In genomic region chr9:136230365-136230764, GRCh38 we compare ENCODE assay signal across 20 cellular contexts. TPM values are rescaled to one million over a fixed set of nuclear protein-coding genes. Genes with fewer than 3 reads are reported as not detected.
A peak's percentile ranks its signal among the peaks of the same experiment; 100 is the strongest.
DNase-seq lines count a peak whose midpoint lies in the region; ATAC-seq and TF ChIP-seq lines count a peak whose summit lies in the region.
"Had no signal": no experiment of that assay in that cellular context is flagged by ENCODE, and none has a peak within 500 bp of the region (broad histone marks: within the 10 kb centered on the region; RNA-seq: fewer than 3 reads in every experiment).

No MANE protein-coding gene starts in this region.

- peaks cover 76% of the 10 kb centered on the region for H3K4me1 Mint-ChIP-seq in activated T-cell treated with anti-CD3 and anti-CD28 coated beads, Interleukin-2, amount 50 U/mL, for 24 hours (ENCODE audit: low read depth)
- H3K4me1 Mint-ChIP-seq in CD4-positive, alpha-beta memory T cell, result peaks cover 22 to 73% (median 28%) of the 10 kb centered on the region in 4 donors
- H3K4me1 Mint-ChIP-seq in neural crest cell, result peaks cover 5% of the 10 kb centered on the region

- no peaks in the 10 kb centered on the region for H3K27me3 Mint-ChIP-seq in activated T-cell treated with anti-CD3 and anti-CD28 coated beads, Interleukin-2, amount 50 U/mL, for 24 hours
- H3K27me3 Mint-ChIP-seq in CD4-positive, alpha-beta memory T cell, result no peaks in the 10 kb centered on the region
- H3K27me3 Mint-ChIP-seq in neural crest cell (ENCODE audit: low read depth), result no peaks in the 10 kb centered on the region

- WGBS in prostate gland, result 95% methylated on average over 10 of the region's 10 CpGs

- no peak overlapping the region for H3K4me3 Mint-ChIP-seq in activated T-cell treated with anti-CD3 and anti-CD28 coated beads, Interleukin-2, amount 50 U/mL, for 24 hours
- H3K4me3 Mint-ChIP-seq in CD4-positive, alpha-beta memory T cell, result no peak overlapping the region
- no peak overlapping the region for H3K4me3 Mint-ChIP-seq in neural crest cell

- H3K9me3 ChIP-seq in CD4-positive, alpha-beta memory T cell (ENCODE audit: control insufficient read depth in 1 of 2, low read length in 2 of 2), result no peaks in the 10 kb centered on the region
- H3K9me3 ChIP-seq in WERI-Rb-1 (ENCODE audit: severe bottlenecking) (no peaks in the 10 kb centered on the region), prostate gland (no peaks in the 10 kb centered on the region)
- H3K9me3 ChIP-seq: BLaER1 treated with 17β-estradiol and CSF1 and Interleukin-3, amounts not matched to agents 10 nM and 100 nM; HAP-1 had no signal

- peaks cover 33% of the 10 kb centered on the region for H3K4me1 ChIP-seq in CD4-positive, alpha-beta memory T cell (ENCODE audit: insufficient read depth, low read length)
- H3K4me1 ChIP-seq in prostate gland (replicated peaks), result no peaks in the 10 kb centered on the region
- H3K4me1 ChIP-seq: HAP-1 had no signal

- H3K36me3 ChIP-seq in CD4-positive, alpha-beta memory T cell (ENCODE audit: insufficient read depth, low read length), result peaks cover 9% of the 10 kb centered on the region
- H3K36me3 ChIP-seq in WERI-Rb-1 (peaks cover 54% of the 10 kb centered on the region), prostate gland (no peaks in the 10 kb centered on the region)

- TF ChIP-seq CTCF in WERI-Rb-1 (IDR thresholded peaks at IDR 0.05; ENCODE audit: low read depth, low read length) (no peak), neural crest cell (conservative IDR thresholded peaks at IDR 0.05) (no peak), prostate gland (IDR thresholded peaks at IDR 0.05) (no peak)

- no peak overlapping the region for H3K4me3 ChIP-seq in CD4-positive, alpha-beta memory T cell (ENCODE audit: low read length in 2 of 2)
- no peak overlapping the region for H3K4me3 ChIP-seq in WERI-Rb-1 (ENCODE audit: low read depth, low read length)
- no peak overlapping the region for H3K4me3 ChIP-seq in prostate gland
- H3K4me3 ChIP-seq: BLaER1 treated with 17β-estradiol and CSF1 and Interleukin-3, amounts not matched to agents 10 nM and 100 nM; HAP-1; SK-N-MC had no signal

- no peak for TF ChIP-seq POLR2A in prostate gland (IDR thresholded peaks at IDR 0.05)

- no peak overlapping the region for H3K27ac ChIP-seq in CD4-positive, alpha-beta memory T cell (ENCODE audit: low read depth, low read length)
- H3K27ac ChIP-seq in WERI-Rb-1 (peak overlapping the region; percentile 35; the same call in 1 of the 2 replicates), prostate gland (no peak overlapping the region)
- H3K27ac ChIP-seq: BLaER1 treated with 17β-estradiol and CSF1 and Interleukin-3, amounts not matched to agents 10 nM and 100 nM; SK-N-MC had no signal

- no peaks in the 10 kb centered on the region for H3K27me3 ChIP-seq in CD4-positive, alpha-beta memory T cell (ENCODE audit: insufficient read depth, low read length)
- no peaks in the 10 kb centered on the region for H3K27me3 ChIP-seq in WERI-Rb-1 (ENCODE audit: insufficient read depth, low read depth, severe bottlenecking)
- H3K27me3 ChIP-seq in prostate gland (replicated peaks; ENCODE audit: insufficient read depth), result no peaks in the 10 kb centered on the region

- CTCF ChIA-PET in CD4-positive, alpha-beta memory T cell (lab: Charles Lee; ENCODE audit: partially characterized antibody), result no interaction called here

- DNase-seq in activated T-cell treated with anti-CD3 and anti-CD28 coated beads, Interleukin-2, amount 50 U/mL, for 24 hours, result no peak
- no peak for DNase-seq in activated T-cell treated with anti-CD3 and anti-CD28 coated beads, Interleukin-2, amount 50 U/mL, for 48 hours
- DNase-seq in CD4-positive, alpha-beta memory T cell, result no peak
- no peak for DNase-seq in WERI-Rb-1
- no peak for DNase-seq in neural crest cell (ENCODE audit: low read depth, low spot score)
- DNase-seq in prostate gland (ENCODE audit: low spot score), result no peak
- DNase-seq in NCI-H345 (lab: John Stamatoyannopoulos, UW), result no peak
- DNase-seq: COR-L47, DMS 273 treated with DMSO at 0.1 percent for 48 hours, DND-41, KG1, MV-4-11, NCI-H1694 treated with DMSO at 0.1 percent for 48 hours, NCI-H510A, NCI-H748 treated with DMSO at 0.1 percent for 48 hours, SHP77 had no signal

- no peaks in the 10 kb centered on the region for H3K9me3 Mint-ChIP-seq in activated T-cell treated with anti-CD3 and anti-CD28 coated beads, Interleukin-2, amount 50 U/mL, for 24 hours
- peaks cover 0 to 2% (median 0%) of the 10 kb centered on the region in 8 donors for H3K9me3 Mint-ChIP-seq in CD4-positive, alpha-beta memory T cell
- H3K9me3 Mint-ChIP-seq in neural crest cell, result no peaks in the 10 kb centered on the region

- peak overlapping the region; percentile 14 for H3K27ac Mint-ChIP-seq in activated T-cell treated with anti-CD3 and anti-CD28 coated beads, Interleukin-2, amount 50 U/mL, for 24 hours
- H3K27ac Mint-ChIP-seq in CD4-positive, alpha-beta memory T cell, result peak overlapping the region in 5 of 7 donors; percentile 17 to 78 (median 23)
- peak overlapping the region; percentile 78 for H3K27ac Mint-ChIP-seq in neural crest cell (ENCODE audit: unreplicated experiment)

- POLR2A ChIA-PET in CD4-positive, alpha-beta memory T cell (lab: Charles Lee; ENCODE audit: partially characterized antibody), result no interaction called here

- no peak for ATAC-seq in HG03025 (IDR thresholded peaks at IDR 0.05; ENCODE audit: low FRiP score, unreplicated experiment)

- intact Hi-C loops in CD4-positive, alpha-beta memory T cell (cut with micrococcal nuclease), result no loop called here
- intact Hi-C loops in prostate gland (cut with DNase I), result no loop called here

- peaks cover 85% of the 10 kb centered on the region for H3K36me3 Mint-ChIP-seq in activated T-cell treated with anti-CD3 and anti-CD28 coated beads, Interleukin-2, amount 50 U/mL, for 24 hours (ENCODE audit: low read depth)
- H3K36me3 Mint-ChIP-seq in CD4-positive, alpha-beta memory T cell, result peaks cover 5 to 30% of the 10 kb centered on the region in 2 donors
- H3K36me3 Mint-ChIP-seq in neural crest cell (ENCODE audit: low read depth), result peaks cover 4% of the 10 kb centered on the region

RNA-seq across cellular contexts. Expression of gene QSOX2, which starts 15.2 kb away (rescaled TPM):
- total RNA-seq in CD4-positive, alpha-beta memory T cell, result 10 to 100 TPM; 14.8 to 15.0 TPM
- under 1 TPM; 0.35 to 0.87 TPM for polyA plus RNA-seq in CD4-positive, alpha-beta memory T cell
- total RNA-seq in neural crest cell, result 28.0 and 28.7 TPM in 2 replicates
- total RNA-seq in prostate gland, result 10 to 100 TPM in 1 of 2 donors, 1 to 10 TPM in 1; 4.3 to 12.2 TPM

RNA-seq across cellular contexts. Expression of gene LHX3, which starts 25.4 kb away (rescaled TPM):
- not detected for total RNA-seq in CD4-positive, alpha-beta memory T cell
- polyA plus RNA-seq in CD4-positive, alpha-beta memory T cell, result not detected
- total RNA-seq in neural crest cell (0.07 TPM in 1 of 2 replicates, not detected in the other), prostate gland (1 to 10 TPM in 1 of 2 donors, not detected in 1; 1.3 TPM)

Comparison
In these comparisons a context has a peak if more than half of its experiments do, and no peak if none do; other contexts are left out.
1. H3K27ac Mint-ChIP-seq: peak in every context shown above with its lines; median percentile 78 in neural crest cell; 23 in CD4-positive, alpha-beta memory T cell; 14 in activated T-cell treated with anti-CD3 and anti-CD28 coated beads, Interleukin-2, amount 50 U/mL, for 24 hours.